ENCODE assay signal across 8 cellular contexts in genomic region chr15:78756781-78757635, GRCh38. TPM values are rescaled to one million over a fixed set of nuclear protein-coding genes. Genes with fewer than 3 reads are reported as not detected.
DNase-seq lines count a peak whose midpoint lies in the region; ATAC-seq and TF ChIP-seq lines count a peak whose summit lies in the region.
"Not testable (repeated sequence)": the region's sequence is repeated elsewhere in the genome, so short reads cannot be mapped to it uniquely, and the experiment has no call there.

No MANE protein-coding gene starts in this region.

- peak; percentile 46 for DNase-seq in AG09309 (ENCODE audit: low read depth)
- peak; percentile 91 for DNase-seq in NAMALWA (ENCODE audit: low spot score)
- peak; percentile 38 for DNase-seq in activated T-cell treated with anti-CD3 and anti-CD28 coated beads for 24 hours (ENCODE audit: low read depth)
- peak; percentile 10 for DNase-seq in epithelial cell of prostate (ENCODE audit: low read depth, low spot score)
- peak; percentile 76 to 93 for DNase-seq in lung microvascular endothelial cell (ENCODE audit: low read depth in 2 of 2)
- DNase-seq in stimulated activated CD4-positive, alpha-beta T cell treated with anti-CD3 and anti-CD28 coated beads, Interleukin-2, amount 100 ng/mL, for 48 hours = peak; percentile 39 to 43

- H3K4me3 ChIP-seq in AG09309 (ENCODE audit: control insufficient read depth, low read depth, low read length) = not testable (repeated sequence)

- TF ChIP-seq CTCF in AG09309 (IDR thresholded peaks at IDR 0.05; ENCODE audit: control insufficient read depth, insufficient read depth, low read depth, low read length, missing control alignments) = not testable (repeated sequence)

- ATAC-seq in GM19023 (IDR thresholded peaks at IDR 0.05; ENCODE audit: unreplicated experiment) (peak; percentile 50), HG02870 (IDR thresholded peaks at IDR 0.05; ENCODE audit: unreplicated experiment) (peak; percentile 40)

- H3K27ac ChIP-seq in epithelial cell of prostate = peak overlapping the region; percentile 41

RNA-seq across cellular contexts. Expression of gene ADAMTS7, which starts 54.3 kb away (rescaled TPM):
- total RNA-seq in lung microvascular endothelial cell = 2.6 and 7.0 TPM in 2 replicates

Comparison
In these comparisons a context has a peak if more than half of its experiments do, and no peak if none do; other contexts are left out.
1. DNase-seq: peak in every context shown above with its lines; median percentile 91 in NAMALWA; 84 in lung microvascular endothelial cell; 46 in AG09309; 41 in stimulated activated CD4-positive, alpha-beta T cell treated with anti-CD3 and anti-CD28 coated beads, Interleukin-2, amount 100 ng/mL, for 48 hours; 38 in activated T-cell treated with anti-CD3 and anti-CD28 coated beads for 24 hours; 10 in epithelial cell of prostate.